10 cellular contexts compared by ENCODE assay signal in genomic region chr5:95900383-95900958, GRCh38.
DNase-seq lines count a peak whose midpoint lies in the region; ATAC-seq and TF ChIP-seq lines count a peak whose summit lies in the region.
"Had no signal": no experiment of that assay in that cellular context is flagged by ENCODE, and none has a peak within 500 bp of the region (broad histone marks: within the 10 kb centered on the region; RNA-seq: fewer than 3 reads in every experiment).

No MANE protein-coding gene starts in this region.

- no peak overlapping the region for H3K27ac Mint-ChIP-seq in stimulated activated naive CD8-positive, alpha-beta T cell treated with anti-CD3 and anti-CD28 coated beads, Interleukin-15, amount 100 ng/mL, for 72 hours
- H3K27ac Mint-ChIP-seq: activated CD4-positive, alpha-beta T cell treated with anti-CD3 and anti-CD28 coated beads for 36 hours had no signal

- peaks cover 14% of the 10 kb centered on the region for H3K4me1 Mint-ChIP-seq in stimulated activated naive CD8-positive, alpha-beta T cell treated with anti-CD3 and anti-CD28 coated beads, Interleukin-15, amount 100 ng/mL, for 72 hours

- H3K27me3 Mint-ChIP-seq in stimulated activated naive CD8-positive, alpha-beta T cell treated with anti-CD3 and anti-CD28 coated beads, Interleukin-15, amount 100 ng/mL, for 72 hours, result no peaks in the 10 kb centered on the region
- H3K27me3 Mint-ChIP-seq: activated CD4-positive, alpha-beta T cell treated with anti-CD3 and anti-CD28 coated beads for 36 hours had no signal

- no peaks in the 10 kb centered on the region for H3K9me3 Mint-ChIP-seq in stimulated activated naive CD8-positive, alpha-beta T cell treated with anti-CD3 and anti-CD28 coated beads, Interleukin-15, amount 100 ng/mL, for 72 hours

- DNase-seq in EH (ENCODE audit: low read depth) (peak; percentile 80), NCI-H82 (lab: John Stamatoyannopoulos, UW) (peak; percentile 84), fibroblast of gingiva (ENCODE audit: low read depth) (peak; percentile 59), pons (ENCODE audit: low spot score) (peak; percentile 72), GM10248 (ENCODE audit: extremely low spot score) (no peak)
- no peak for DNase-seq in stimulated activated CD4-positive, alpha-beta T cell treated with anti-CD3 and anti-CD28 coated beads, Interleukin-4, amount 100 ng/mL, for 24 hours
- no peak for DNase-seq in stimulated activated naive CD8-positive, alpha-beta T cell treated with anti-CD3 and anti-CD28 coated beads, Interleukin-15, amount 100 ng/mL, for 72 hours
- DNase-seq: activated CD4-positive, alpha-beta T cell treated with anti-CD3 and anti-CD28 coated beads for 36 hours; stimulated activated CD4-positive, alpha-beta T cell treated with anti-CD3 and anti-CD28 coated beads, Interleukin-2, amount 100 ng/mL, for 24 hours had no signal

- CTCF ChIA-PET in GM10248 (lab: Yijun Ruan, JAX), result interaction anchor here (0.6 to 1.6 kb wide), 6 partner anchors 10 to 435 kb away, joined by 3 to 4 read pairs (median 3); no protein-coding TSS in a partner anchor

- H3K4me3 Mint-ChIP-seq in stimulated activated naive CD8-positive, alpha-beta T cell treated with anti-CD3 and anti-CD28 coated beads, Interleukin-15, amount 100 ng/mL, for 72 hours, result no peak overlapping the region
- H3K4me3 Mint-ChIP-seq: activated CD4-positive, alpha-beta T cell treated with anti-CD3 and anti-CD28 coated beads for 36 hours had no signal

- POLR2A ChIA-PET in GM10248 (lab: Yijun Ruan, JAX), result no interaction called here

- no peak for ATAC-seq in stimulated activated naive CD8-positive, alpha-beta T cell treated with anti-CD3 and anti-CD28 coated beads, Interleukin-15, amount 100 ng/mL, for 72 hours
- ATAC-seq in GM21529 (IDR thresholded peaks at IDR 0.05; ENCODE audit: unreplicated experiment), result no peak
- ATAC-seq: activated CD4-positive, alpha-beta T cell treated with anti-CD3 and anti-CD28 coated beads for 36 hours had no signal

- TF ChIP-seq CTCF in GM10248 (IDR thresholded peaks at IDR 0.05; ENCODE audit: control extremely low read depth, extremely low read depth, low read depth, missing control alignments), result no peak

Comparison
In these comparisons a context has a peak if more than half of its experiments do, and no peak if none do; other contexts are left out.
1. DNase-seq: peak in EH (single experiment), NCI-H82 (single experiment), fibroblast of gingiva (single experiment) and pons (single experiment); none in GM10248 (single experiment), stimulated activated CD4-positive, alpha-beta T cell treated with anti-CD3 and anti-CD28 coated beads, Interleukin-4, amount 100 ng/mL, for 24 hours (single experiment) and stimulated activated naive CD8-positive, alpha-beta T cell treated with anti-CD3 and anti-CD28 coated beads, Interleukin-15, amount 100 ng/mL, for 72 hours (0 of 2).